In genomic region chr11:117843666-117844484, GRCh38 we compare ENCODE assay signal across 1 cellular context.
TF ChIP-seq lines count a peak whose summit lies in the region.

No MANE protein-coding gene starts in this region.

TF ChIP-seq in HEK293, 187 proteins besides CTCF, POLR2A, EP300 and RAD21 (continued from another document):
- TF ChIP-seq PRDM2 (tag by site-specific recombination; IDR thresholded peaks at IDR 0.05; ENCODE audit: borderline replicate concordance) (no peak), EGR2 (tag by site-specific recombination; IDR thresholded peaks at IDR 0.05; ENCODE audit: low read depth) (no peak), ZNF837 (tag by site-specific recombination; IDR thresholded peaks at IDR 0.05) (no peak)
